8 cellular contexts compared by ENCODE assay signal in the genomic region with DNA sequence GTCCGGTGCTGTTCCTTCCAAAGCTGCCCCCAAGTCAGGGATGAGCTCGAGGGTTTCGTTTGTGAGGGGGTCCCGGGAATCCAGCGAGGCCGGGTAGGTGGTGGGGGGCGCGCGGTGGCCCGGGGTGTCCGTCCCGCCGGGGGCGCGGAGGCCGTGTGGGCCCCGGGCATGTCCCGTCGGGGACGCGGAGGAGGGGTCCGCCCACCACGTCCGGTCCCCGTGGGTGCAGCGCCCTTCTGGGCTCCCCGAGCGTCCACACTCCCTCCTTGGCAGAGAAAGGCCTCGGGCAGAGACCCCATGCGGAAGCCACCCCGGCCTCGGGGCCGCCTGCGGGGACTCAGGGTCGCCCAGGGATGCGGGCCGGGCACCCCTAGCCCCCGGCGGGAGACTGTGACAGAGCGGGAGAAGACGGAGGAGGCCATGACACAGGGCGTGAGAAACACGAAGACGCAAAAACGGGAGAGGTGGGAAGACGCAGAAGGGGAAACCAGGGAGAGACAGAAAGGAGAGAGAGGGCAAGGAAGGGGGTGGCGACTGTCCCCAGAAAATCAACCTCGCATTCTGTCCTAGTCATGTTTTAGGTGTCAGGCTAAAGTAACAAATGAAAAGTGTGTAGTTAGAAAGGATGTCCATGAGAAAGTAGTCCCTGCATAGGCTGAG. TPM values are rescaled to one million over a fixed set of nuclear protein-coding genes. Genes with fewer than 3 reads are reported as not detected.
DNase-seq lines count a peak whose midpoint lies in the region; ATAC-seq and TF ChIP-seq lines count a peak whose summit lies in the region.

No MANE protein-coding gene starts in this region.

- no peaks in the 10 kb centered on the region for H3K27me3 Mint-ChIP-seq in activated T-helper 2 cell treated with anti-CD3 and anti-CD28 coated beads, Interferon-gamma antibody, Interleukin-2, Interleukin-4, amounts not matched to agents 10 μg/mL and 5 μg/mL and 100 μg/mL, durations not matched to agents 14 hours and 24 hours and 36 hours (ENCODE audit: low read depth)

- intact Hi-C loops in activated T-helper 2 cell treated with anti-CD3 and anti-CD28 coated beads, Interferon-gamma antibody, Interleukin-2, Interleukin-4, amounts not matched to agents 10 μg/mL and 5 μg/mL and 100 μg/mL, durations not matched to agents 14 hours and 24 hours and 36 hours (cut with micrococcal nuclease): loop anchor here (1.0 to 5.0 kb wide), 7 partner anchors 21 to 501 kb away; a partner anchor contains a TSS
- intact Hi-C loops in testis (cut with DNase I; ENCODE audit: low total_unique reads): no loop called here

- peak overlapping the region; percentile 100 for H3K4me3 Mint-ChIP-seq in activated T-helper 2 cell treated with anti-CD3 and anti-CD28 coated beads, Interferon-gamma antibody, Interleukin-2, Interleukin-4, amounts not matched to agents 10 μg/mL and 5 μg/mL and 100 μg/mL, durations not matched to agents 14 hours and 24 hours and 36 hours (ENCODE audit: low read depth)

- peaks cover 44% of the 10 kb centered on the region for H3K36me3 Mint-ChIP-seq in activated T-helper 2 cell treated with anti-CD3 and anti-CD28 coated beads, Interferon-gamma antibody, Interleukin-2, Interleukin-4, amounts not matched to agents 10 μg/mL and 5 μg/mL and 100 μg/mL, durations not matched to agents 14 hours and 24 hours and 36 hours (ENCODE audit: low read depth)

- no peak for TF ChIP-seq POLR2A in gastroesophageal sphincter (IDR thresholded peaks at IDR 0.05)
- no peak for TF ChIP-seq POLR2A in testis (IDR thresholded peaks at IDR 0.05)

- peak overlapping the region; percentile 91 to 99 (median 92) for H3K27ac ChIP-seq in gastroesophageal sphincter
- peak overlapping the region; percentile 96 to 98 for H3K27ac ChIP-seq in testis

- H3K9me3 ChIP-seq in gastroesophageal sphincter: peaks cover 0 to 5% (median 0%) of the 10 kb centered on the region in 3 donors
- H3K9me3 ChIP-seq in testis: no peaks in the 10 kb centered on the region

- DNase-seq in AG20443 (ENCODE audit: low spot score) (peak; percentile 62), OCI-M1 (lab: John Stamatoyannopoulos, UW) (peak; percentile 57), nucleus accumbens (lab: John Stamatoyannopoulos, UW) (peak in 45 of 56 donors; percentile 26 to 84 (median 65)), testis (peak; percentile 58)
- peak; percentile 66 for DNase-seq in activated T-helper 2 cell treated with anti-CD3 and anti-CD28 coated beads, Interferon-gamma antibody, Interleukin-2, Interleukin-4, amounts not matched to agents 10 μg/mL and 5 μg/mL and 100 μg/mL, durations not matched to agents 14 hours and 24 hours and 36 hours (ENCODE audit: low spot score)

- peaks cover 0 to 23% (median 6%) of the 10 kb centered on the region in 3 donors for H3K4me1 ChIP-seq in gastroesophageal sphincter
- peaks cover 10% of the 10 kb centered on the region for H3K4me1 ChIP-seq in testis

- ATAC-seq in GM19023 (IDR thresholded peaks at IDR 0.05; ENCODE audit: unreplicated experiment): peak; percentile 51
- peak; percentile 44 for ATAC-seq in HG03196 (IDR thresholded peaks at IDR 0.05; ENCODE audit: unreplicated experiment)
- peak; percentile 53 for ATAC-seq in gastroesophageal sphincter

- WGBS in gastroesophageal sphincter (ENCODE audit: low coverage in 1 of 2), 2 donors: 0 to 2% methylated on average over 6 to 14 of the region's 48 CpGs
- WGBS in testis, 2 donors: 0% methylated on average over 23 to 25 of the region's 48 CpGs

- peak overlapping the region; percentile 100 for H3K27ac Mint-ChIP-seq in activated T-helper 2 cell treated with anti-CD3 and anti-CD28 coated beads, Interferon-gamma antibody, Interleukin-2, Interleukin-4, amounts not matched to agents 10 μg/mL and 5 μg/mL and 100 μg/mL, durations not matched to agents 14 hours and 24 hours and 36 hours

- peaks cover 19% of the 10 kb centered on the region for H3K4me1 Mint-ChIP-seq in activated T-helper 2 cell treated with anti-CD3 and anti-CD28 coated beads, Interferon-gamma antibody, Interleukin-2, Interleukin-4, amounts not matched to agents 10 μg/mL and 5 μg/mL and 100 μg/mL, durations not matched to agents 14 hours and 24 hours and 36 hours (ENCODE audit: low read depth)

- no peak for TF ChIP-seq EP300 in gastroesophageal sphincter (IDR thresholded peaks at IDR 0.05)

- peak overlapping the region; percentile 50 to 81 for H3K4me3 ChIP-seq in gastroesophageal sphincter
- peak overlapping the region; percentile 65 to 79 for H3K4me3 ChIP-seq in testis

- H3K9me3 Mint-ChIP-seq in activated T-helper 2 cell treated with anti-CD3 and anti-CD28 coated beads, Interferon-gamma antibody, Interleukin-2, Interleukin-4, amounts not matched to agents 10 μg/mL and 5 μg/mL and 100 μg/mL, durations not matched to agents 14 hours and 24 hours and 36 hours: peaks cover 15% of the 10 kb centered on the region

- TF ChIP-seq CTCF in gastroesophageal sphincter (IDR thresholded peaks at IDR 0.05): no peak
- no peak for TF ChIP-seq CTCF in testis (IDR thresholded peaks at IDR 0.05)

- peaks cover 0 to 19% of the 10 kb centered on the region in 2 donors for H3K36me3 ChIP-seq in gastroesophageal sphincter
- H3K36me3 ChIP-seq in testis (ENCODE audit: low read depth, missing control alignments): no peaks in the 10 kb centered on the region

- H3K27me3 ChIP-seq in gastroesophageal sphincter (no peaks in the 10 kb centered on the region), testis (no peaks in the 10 kb centered on the region)

RNA-seq across cellular contexts. Expression of a gene that starts 0.7 kb away (rescaled TPM):
- 0.39 and 1.0 TPM in 2 replicates for total RNA-seq in activated T-helper 2 cell treated with anti-CD3 and anti-CD28 coated beads, Interferon-gamma antibody, Interleukin-2, Interleukin-4, amounts not matched to agents 10 μg/mL and 5 μg/mL and 100 μg/mL, durations not matched to agents 14 hours and 24 hours and 36 hours
- total RNA-seq in gastroesophageal sphincter (1 to 10 TPM; 2.4 to 6.4 (median 3.2) TPM), testis (1 to 10 TPM; 3.0 to 4.3 TPM)
- polyA plus RNA-seq in testis (ENCODE audit: insufficient read depth, low read depth, low replicate concordance): 3.4 TPM

RNA-seq across cellular contexts. Expression of a gene that starts 20.5 kb away (rescaled TPM):
- total RNA-seq in activated T-helper 2 cell treated with anti-CD3 and anti-CD28 coated beads, Interferon-gamma antibody, Interleukin-2, Interleukin-4, amounts not matched to agents 10 μg/mL and 5 μg/mL and 100 μg/mL, durations not matched to agents 14 hours and 24 hours and 36 hours: 15.9 and 16.9 TPM in 2 replicates
- total RNA-seq in gastroesophageal sphincter (10 to 100 TPM; 16.8 to 24.4 (median 20.8) TPM), testis (10 to 100 TPM; 25.3 to 35.3 TPM)
- polyA plus RNA-seq in testis (ENCODE audit: insufficient read depth, low read depth, low replicate concordance): 29.4 TPM

RNA-seq across cellular contexts. Expression of a gene that starts 36.3 kb away (rescaled TPM):
- total RNA-seq in activated T-helper 2 cell treated with anti-CD3 and anti-CD28 coated beads, Interferon-gamma antibody, Interleukin-2, Interleukin-4, amounts not matched to agents 10 μg/mL and 5 μg/mL and 100 μg/mL, durations not matched to agents 14 hours and 24 hours and 36 hours: 10.0 and 10.3 TPM in 2 replicates
- 1 to 10 TPM; 6.1 to 8.6 (median 7.0) TPM for total RNA-seq in gastroesophageal sphincter
- 1 to 10 TPM; 8.3 to 8.8 TPM for total RNA-seq in testis
- 2.6 TPM for polyA plus RNA-seq in testis (ENCODE audit: insufficient read depth, low read depth, low replicate concordance)

Comparison
In these comparisons a context has a peak if more than half of its experiments do, and no peak if none do; other contexts are left out.
1. Peak in every context shown above with its lines: DNase-seq, ATAC-seq, H3K4me3 ChIP-seq and H3K27ac ChIP-seq.